Comparison of ENCODE assay signal across 23 cellular contexts in the genomic region with DNA sequence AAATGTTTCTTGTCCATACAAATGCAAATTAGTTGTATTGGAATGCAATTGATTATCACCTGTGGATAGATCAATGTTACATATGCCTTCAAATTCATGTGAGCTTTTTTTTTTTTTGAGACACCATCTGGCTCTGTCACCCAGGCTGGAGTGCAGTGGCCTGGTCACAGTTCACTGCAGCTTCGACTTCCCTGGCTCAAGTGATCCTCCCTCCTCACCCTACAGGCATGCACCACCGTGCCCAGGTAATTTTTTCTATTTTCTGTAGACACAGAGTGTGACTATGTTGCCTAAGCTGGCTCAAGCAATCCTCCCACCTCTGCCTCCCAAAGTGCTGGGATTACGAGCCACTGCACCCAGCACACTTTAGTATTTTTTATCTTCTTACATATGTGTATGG.
"Had no signal": no experiment of that assay in that cellular context is flagged by ENCODE, and none has a peak within 500 bp of the region (broad histone marks: within the 10 kb centered on the region; RNA-seq: fewer than 3 reads in every experiment).

No MANE protein-coding gene starts in this region.

- H3K9me3 ChIP-seq: colonic mucosa, left lung, lower lobe of right lung, stomach, tibial artery, upper lobe of right lung had no signal

- H3K27ac Mint-ChIP-seq: activated CD4-positive, alpha-beta T cell treated with anti-CD3 and anti-CD28 coated beads for 36 hours; activated CD8-positive, alpha-beta memory T cell treated with anti-CD3 and anti-CD28 coated beads, Interleukin-2, amount 10 ng/mL, durations not matched to agents 7 days and 5 days; activated CD8-positive, alpha-beta T cell treated with anti-CD3 and anti-CD28 coated beads, Interleukin-2, amount 10 ng/mL, durations not matched to agents 7 days and 5 days; activated naive CD4-positive, alpha-beta T cell treated with anti-CD3 and anti-CD28 coated beads, Interleukin-2, amount 50 U/mL, for 24 hours; activated T-helper 2 cell treated with anti-CD3 and anti-CD28 coated beads, Interferon-gamma antibody, Interleukin-2, Interleukin-4, amounts not matched to agents 10 μg/mL and 5 μg/mL and 100 μg/mL, durations not matched to agents 14 hours and 24 hours and 36 hours; effector memory CD8-positive, alpha-beta T cell; natural killer cell; neural progenitor cell; stimulated activated naive B cell treated with anti-CD40 and anti-IgM and Interleukin-4, amounts not matched to agents 10 μg/mL and 1 μg/mL and 100 μg/mL, for 72 hours had no signal

- H3K4me1 Mint-ChIP-seq: activated CD4-positive, alpha-beta T cell treated with anti-CD3 and anti-CD28 coated beads for 36 hours; activated naive CD4-positive, alpha-beta T cell treated with anti-CD3 and anti-CD28 coated beads, Interleukin-2, amount 50 U/mL, for 24 hours; neural progenitor cell; stimulated activated naive B cell treated with anti-CD40 and anti-IgM and Interleukin-4, amounts not matched to agents 10 μg/mL and 1 μg/mL and 100 μg/mL, for 72 hours had no signal

- ATAC-seq: activated CD4-positive, alpha-beta T cell treated with anti-CD3 and anti-CD28 coated beads for 36 hours; activated CD8-positive, alpha-beta memory T cell treated with anti-CD3 and anti-CD28 coated beads, Interleukin-2, amount 10 ng/mL, durations not matched to agents 7 days and 5 days; activated CD8-positive, alpha-beta T cell treated with anti-CD3 and anti-CD28 coated beads, Interleukin-2, amount 10 ng/mL, durations not matched to agents 7 days and 5 days; effector memory CD8-positive, alpha-beta T cell; heart right ventricle; natural killer cell; right cardiac atrium; stimulated activated naive B cell treated with anti-CD40 and anti-IgM and Interleukin-4, amounts not matched to agents 10 μg/mL and 1 μg/mL and 100 μg/mL, for 72 hours; upper lobe of right lung had no signal

- H3K9ac ChIP-seq: neural progenitor cell had no signal

- H3K36me3 ChIP-seq: colonic mucosa, heart right ventricle, left lung, lower lobe of right lung, neural progenitor cell, stomach, tibial artery, upper lobe of right lung had no signal

- H3K4me3 ChIP-seq: colonic mucosa, dorsolateral prefrontal cortex, heart right ventricle, left lung, lower lobe of right lung, neural progenitor cell, stomach, tibial artery, upper lobe of right lung had no signal

- H2AFZ ChIP-seq: neural progenitor cell had no signal

- H3K27ac ChIP-seq: colonic mucosa, dorsolateral prefrontal cortex, heart right ventricle, left lung, lower lobe of right lung, neural progenitor cell, stomach, tibial artery, upper lobe of right lung had no signal

- H3K4me1 ChIP-seq: colonic mucosa, heart right ventricle, left lung, lower lobe of right lung, neural progenitor cell, upper lobe of right lung had no signal

- H3K36me3 Mint-ChIP-seq: activated CD8-positive, alpha-beta memory T cell treated with anti-CD3 and anti-CD28 coated beads, Interleukin-2, amount 10 ng/mL, durations not matched to agents 7 days and 5 days; activated naive CD4-positive, alpha-beta T cell treated with anti-CD3 and anti-CD28 coated beads, Interleukin-2, amount 50 U/mL, for 24 hours; natural killer cell; neural progenitor cell had no signal

- H3K4me3 Mint-ChIP-seq: activated CD4-positive, alpha-beta T cell treated with anti-CD3 and anti-CD28 coated beads for 36 hours; activated CD8-positive, alpha-beta memory T cell treated with anti-CD3 and anti-CD28 coated beads, Interleukin-2, amount 10 ng/mL, durations not matched to agents 7 days and 5 days; activated CD8-positive, alpha-beta T cell treated with anti-CD3 and anti-CD28 coated beads, Interleukin-2, amount 10 ng/mL, durations not matched to agents 7 days and 5 days; activated naive CD4-positive, alpha-beta T cell treated with anti-CD3 and anti-CD28 coated beads, Interleukin-2, amount 50 U/mL, for 24 hours; effector memory CD8-positive, alpha-beta T cell; natural killer cell; neural progenitor cell; stimulated activated naive B cell treated with anti-CD40 and anti-IgM and Interleukin-4, amounts not matched to agents 10 μg/mL and 1 μg/mL and 100 μg/mL, for 72 hours had no signal

- H3K9me3 Mint-ChIP-seq: activated T-helper 2 cell treated with anti-CD3 and anti-CD28 coated beads, Interferon-gamma antibody, Interleukin-2, Interleukin-4, amounts not matched to agents 10 μg/mL and 5 μg/mL and 100 μg/mL, durations not matched to agents 14 hours and 24 hours and 36 hours; effector memory CD8-positive, alpha-beta T cell; neural progenitor cell had no signal

- H3K27me3 ChIP-seq: colonic mucosa, dorsolateral prefrontal cortex, heart right ventricle, left lung, neural progenitor cell, stomach, tibial artery, upper lobe of right lung had no signal

- H3K4me2 ChIP-seq: neural progenitor cell had no signal

- DNase-seq: activated CD4-positive, alpha-beta T cell treated with anti-CD3 and anti-CD28 coated beads for 36 hours; activated CD4-positive, CD25-positive, alpha-beta regulatory T cell; activated CD8-positive, alpha-beta memory T cell treated with anti-CD3 and anti-CD28 coated beads, Interleukin-2, amount 10 ng/mL, durations not matched to agents 7 days and 5 days; activated CD8-positive, alpha-beta T cell treated with anti-CD3 and anti-CD28 coated beads, Interleukin-2, amount 10 ng/mL, durations not matched to agents 7 days and 5 days; activated T-cell treated with anti-CD3 and anti-CD28 coated beads, Interleukin-2, amount 50 U/mL, for 48 hours; colonic mucosa; dorsolateral prefrontal cortex; effector memory CD8-positive, alpha-beta T cell; heart right ventricle; lower lobe of right lung; natural killer cell; occipital lobe; right cardiac atrium; stimulated activated CD4-positive, alpha-beta T cell treated with anti-CD3 and anti-CD28 coated beads, Interleukin-15, amount 100 ng/mL, for 24 hours; stimulated activated CD4-positive, alpha-beta T cell treated with anti-CD3 and anti-CD28 coated beads, Interleukin-2, amount 100 ng/mL, for 24 hours; stimulated activated naive B cell treated with anti-CD40 and anti-IgM and Interleukin-4, amounts not matched to agents 10 μg/mL and 1 μg/mL and 100 μg/mL, for 72 hours; stomach; upper lobe of right lung had no signal
